ENCODE assay signal across 9 cellular contexts in genomic region chr2:16656784-16657391, GRCh38. TPM values are rescaled to one million over a fixed set of nuclear protein-coding genes. Genes with fewer than 3 reads are reported as not detected.
DNase-seq lines count a peak whose midpoint lies in the region; ATAC-seq lines count a peak whose summit lies in the region.
"Had no signal": no experiment of that assay in that cellular context is flagged by ENCODE, and none has a peak within 500 bp of the region (broad histone marks: within the 10 kb centered on the region; RNA-seq: fewer than 3 reads in every experiment).

No MANE protein-coding gene starts in this region.

- no peaks in the 10 kb centered on the region for H3K9me3 Mint-ChIP-seq in activated T-helper 17 cell treated with anti-CD3 and anti-CD28 coated beads, Interleukin-2, amount 50 U/mL, for 72 hours
- H3K9me3 Mint-ChIP-seq: T-cell had no signal

- ATAC-seq in GM19468 (IDR thresholded peaks at IDR 0.05; ENCODE audit: extremely low read depth, unreplicated experiment) (peak; percentile 73), HG03469 (IDR thresholded peaks at IDR 0.05; ENCODE audit: unreplicated experiment) (peak; percentile 64)
- no peak for ATAC-seq in activated T-helper 17 cell treated with anti-CD3 and anti-CD28 coated beads, Interleukin-2, amount 50 U/mL, for 72 hours (replicated peaks)

- H3K4me3 ChIP-seq in skin epidermis: no peak overlapping the region

- DNase-seq in ACHN: peak; percentile 63
- DNase-seq in ecto neural progenitor cell (ENCODE audit: low spot score): peak; percentile 34
- DNase-seq in H4 (ENCODE audit: low spot score): no peak
- no peak for DNase-seq in NCI-H2107 treated with DMSO at 0.1 percent for 48 hours (lab: John Stamatoyannopoulos, UW; ENCODE audit: unreplicated experiment)
- DNase-seq: T-cell had no signal

- H3K36me3 Mint-ChIP-seq in activated T-helper 17 cell treated with anti-CD3 and anti-CD28 coated beads, Interleukin-2, amount 50 U/mL, for 72 hours (ENCODE audit: low read depth): no peaks in the 10 kb centered on the region
- H3K36me3 Mint-ChIP-seq: T-cell had no signal

- in situ Hi-C loops in ACHN (cut with HindIII; ENCODE audit: low pct_ligation_motif_present, low pct_unique_long_range_greater_than_20kb, low sequenced_read_pairs): no loop called here

- H3K27me3 Mint-ChIP-seq in activated T-helper 17 cell treated with anti-CD3 and anti-CD28 coated beads, Interleukin-2, amount 50 U/mL, for 72 hours: peaks cover 22% of the 10 kb centered on the region

- H3K27ac Mint-ChIP-seq in activated T-helper 17 cell treated with anti-CD3 and anti-CD28 coated beads, Interleukin-2, amount 50 U/mL, for 72 hours: no peak overlapping the region
- H3K27ac Mint-ChIP-seq: T-cell had no signal

- peak overlapping the region in 16 of 21 experiments; percentile 1 to 71 (median 43) for H3K27ac ChIP-seq in skin epidermis

- H3K4me1 Mint-ChIP-seq in activated T-helper 17 cell treated with anti-CD3 and anti-CD28 coated beads, Interleukin-2, amount 50 U/mL, for 72 hours: no peaks in the 10 kb centered on the region

- no peak overlapping the region for H3K4me3 Mint-ChIP-seq in activated T-helper 17 cell treated with anti-CD3 and anti-CD28 coated beads, Interleukin-2, amount 50 U/mL, for 72 hours

RNA-seq across cellular contexts. Expression of gene CYRIA, which starts 8.7 kb away (rescaled TPM):
- under 1 TPM; 0.06 to 0.64 TPM for total RNA-seq in activated T-helper 17 cell treated with anti-CD3 and anti-CD28 coated beads, Interleukin-2, amount 50 U/mL, for 72 hours
- 0.33 and 0.53 TPM in 2 replicates for total RNA-seq in H4 (2014; rRNA removed; shearing (Covaris generic))

Comparison
In these comparisons a context has a peak if more than half of its experiments do, and no peak if none do; other contexts are left out.
1. DNase-seq: peak in ACHN (single experiment) and ecto neural progenitor cell (single experiment); none in H4 (single experiment) and NCI-H2107 treated with DMSO at 0.1 percent for 48 hours (single experiment).